Comparison of ENCODE assay signal across 9 cellular contexts in genomic region chr15:48541659-48542334, GRCh38.
DNase-seq lines count a peak whose midpoint lies in the region; ATAC-seq lines count a peak whose summit lies in the region.
"Had no signal": no experiment of that assay in that cellular context is flagged by ENCODE, and none has a peak within 500 bp of the region (broad histone marks: within the 10 kb centered on the region; RNA-seq: fewer than 3 reads in every experiment).

No MANE protein-coding gene starts in this region.

- H3K27me3 ChIP-seq in MG63, result no peaks in the 10 kb centered on the region

- DNase-seq in EL, result peak; percentile 92
- peak; percentile 88 for DNase-seq in MG63
- DNase-seq in glomerular visceral epithelial cell (ENCODE audit: extremely low spot score), result peak; percentile 55
- no peak for DNase-seq in C1 segment of cervical spinal cord (lab: John Stamatoyannopoulos, UW)
- DNase-seq in SW 1271 (lab: John Stamatoyannopoulos, UW), result no peak
- no peak for DNase-seq in posterior vena cava (ENCODE audit: low spot score)
- DNase-seq in HUDEP-2 (lab: John Stamatoyannopoulos, UW; ENCODE audit: unreplicated experiment in 76 of 76), result no peak

- peak; percentile 59 for ATAC-seq in GM21576 (IDR thresholded peaks at IDR 0.05; ENCODE audit: unreplicated experiment)

- H3K9me3 ChIP-seq in MG63, result peaks cover 4% of the 10 kb centered on the region

- intact Hi-C loops in posterior vena cava (cut with DNase I), result loop anchor here in 1 of 2 donors (10.0 kb wide), 1 partner anchor 103 kb away; the partner anchor contains the start of gene FBN1

- H3K36me3 ChIP-seq in MG63, result peaks cover 59% of the 10 kb centered on the region

- peak overlapping the region; percentile 39 for H3K4me3 ChIP-seq in MG63
- H3K4me3 ChIP-seq: skin epidermis had no signal

Comparison
In these comparisons a context has a peak if more than half of its experiments do, and no peak if none do; other contexts are left out.
1. DNase-seq: peak in EL (single experiment), MG63 (single experiment) and glomerular visceral epithelial cell (single experiment); none in C1 segment of cervical spinal cord (0 of 14), SW 1271 (0 of 2), posterior vena cava (single experiment) and HUDEP-2 (0 of 76).